In the genomic region with DNA sequence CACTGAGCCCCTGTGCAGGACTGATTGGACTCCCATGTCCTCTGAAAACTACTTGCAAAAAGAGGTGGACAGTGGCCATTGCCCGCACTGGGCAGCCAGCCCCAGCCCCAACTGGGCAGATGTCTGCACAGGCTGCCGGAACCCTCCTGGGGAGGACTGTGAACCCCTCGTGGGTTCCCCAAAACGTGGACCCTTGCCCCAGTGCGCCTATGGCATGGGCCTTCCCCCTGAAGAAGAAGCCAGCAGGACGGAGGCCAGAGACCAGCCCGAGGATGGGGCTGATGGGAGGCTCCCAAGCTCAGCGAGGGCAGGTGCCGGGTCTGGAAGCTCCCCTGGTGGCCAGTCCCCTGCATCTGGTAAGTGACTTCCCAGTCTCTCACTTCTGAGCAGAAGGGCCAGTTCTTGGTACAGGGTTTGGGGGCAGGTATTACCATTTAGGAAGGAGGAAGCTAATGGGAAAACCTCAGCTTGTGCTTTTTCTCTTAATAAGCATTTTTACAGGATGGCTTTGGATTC, we compare ENCODE assay signal across 2 cellular contexts.
TF ChIP-seq lines count a peak whose summit lies in the region.

No MANE protein-coding gene starts in this region.

TF ChIP-seq in K562, 482 proteins besides CTCF, POLR2A, EP300 and RAD21:
- TF ChIP-seq, protein P1, sequence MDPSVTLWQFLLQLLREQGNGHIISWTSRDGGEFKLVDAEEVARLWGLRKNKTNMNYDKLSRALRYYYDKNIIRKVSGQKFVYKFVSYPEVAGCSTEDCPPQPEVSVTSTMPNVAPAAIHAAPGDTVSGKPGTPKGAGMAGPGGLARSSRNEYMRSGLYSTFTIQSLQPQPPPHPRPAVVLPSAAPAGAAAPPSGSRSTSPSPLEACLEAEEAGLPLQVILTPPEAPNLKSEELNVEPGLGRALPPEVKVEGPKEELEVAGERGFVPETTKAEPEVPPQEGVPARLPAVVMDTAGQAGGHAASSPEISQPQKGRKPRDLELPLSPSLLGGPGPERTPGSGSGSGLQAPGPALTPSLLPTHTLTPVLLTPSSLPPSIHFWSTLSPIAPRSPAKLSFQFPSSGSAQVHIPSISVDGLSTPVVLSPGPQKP (CRISPR knock-in tag; IDR thresholded peaks at IDR 0.05) = no peak
- TF ChIP-seq, protein P2, sequence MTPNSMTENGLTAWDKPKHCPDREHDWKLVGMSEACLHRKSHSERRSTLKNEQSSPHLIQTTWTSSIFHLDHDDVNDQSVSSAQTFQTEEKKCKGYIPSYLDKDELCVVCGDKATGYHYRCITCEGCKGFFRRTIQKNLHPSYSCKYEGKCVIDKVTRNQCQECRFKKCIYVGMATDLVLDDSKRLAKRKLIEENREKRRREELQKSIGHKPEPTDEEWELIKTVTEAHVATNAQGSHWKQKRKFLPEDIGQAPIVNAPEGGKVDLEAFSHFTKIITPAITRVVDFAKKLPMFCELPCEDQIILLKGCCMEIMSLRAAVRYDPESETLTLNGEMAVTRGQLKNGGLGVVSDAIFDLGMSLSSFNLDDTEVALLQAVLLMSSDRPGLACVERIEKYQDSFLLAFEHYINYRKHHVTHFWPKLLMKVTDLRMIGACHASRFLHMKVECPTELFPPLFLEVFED (CRISPR knock-in tag; conservative IDR thresholded peaks at IDR 0.05) = no peak
- TF ChIP-seq, protein P3, sequence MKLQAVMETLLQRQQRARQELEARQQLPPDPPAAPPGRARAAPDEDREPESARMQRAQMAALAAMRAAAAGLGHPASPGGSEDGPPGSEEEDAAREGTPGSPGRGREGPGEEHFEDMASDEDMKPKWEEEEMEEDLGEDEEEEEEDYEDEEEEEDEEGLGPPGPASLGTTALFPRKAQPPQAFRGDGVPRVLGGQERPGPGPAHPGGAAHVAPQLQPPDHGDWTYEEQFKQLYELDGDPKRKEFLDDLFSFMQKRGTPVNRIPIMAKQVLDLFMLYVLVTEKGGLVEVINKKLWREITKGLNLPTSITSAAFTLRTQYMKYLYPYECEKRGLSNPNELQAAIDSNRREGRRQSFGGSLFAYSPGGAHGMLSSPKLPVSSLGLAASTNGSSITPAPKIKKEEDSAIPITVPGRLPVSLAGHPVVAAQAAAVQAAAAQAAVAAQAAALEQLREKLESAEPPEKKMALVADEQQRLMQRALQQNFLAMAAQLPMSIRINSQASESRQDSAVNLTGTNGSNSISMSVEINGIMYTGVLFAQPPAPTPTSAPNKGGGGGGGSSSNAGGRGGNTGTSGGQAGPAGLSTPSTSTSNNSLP (IDR thresholded peaks at IDR 0.05; ENCODE audit: borderline replicate concordance, low read depth, low read length) = no peak
- no peak for TF ChIP-seq PYGO2 (tag; IDR thresholded peaks at IDR 0.05)
- no peak for TF ChIP-seq MBD2 (IDR thresholded peaks at IDR 0.05; ENCODE audit: borderline replicate concordance, low read depth)
- TF ChIP-seq GABPA (tag; conservative IDR thresholded peaks at IDR 0.05; ENCODE audit: low read depth) = no peak
- TF ChIP-seq ZFP1 (CRISPR knock-in tag; IDR thresholded peaks at IDR 0.05) = no peak
- TF ChIP-seq, protein P4, sequence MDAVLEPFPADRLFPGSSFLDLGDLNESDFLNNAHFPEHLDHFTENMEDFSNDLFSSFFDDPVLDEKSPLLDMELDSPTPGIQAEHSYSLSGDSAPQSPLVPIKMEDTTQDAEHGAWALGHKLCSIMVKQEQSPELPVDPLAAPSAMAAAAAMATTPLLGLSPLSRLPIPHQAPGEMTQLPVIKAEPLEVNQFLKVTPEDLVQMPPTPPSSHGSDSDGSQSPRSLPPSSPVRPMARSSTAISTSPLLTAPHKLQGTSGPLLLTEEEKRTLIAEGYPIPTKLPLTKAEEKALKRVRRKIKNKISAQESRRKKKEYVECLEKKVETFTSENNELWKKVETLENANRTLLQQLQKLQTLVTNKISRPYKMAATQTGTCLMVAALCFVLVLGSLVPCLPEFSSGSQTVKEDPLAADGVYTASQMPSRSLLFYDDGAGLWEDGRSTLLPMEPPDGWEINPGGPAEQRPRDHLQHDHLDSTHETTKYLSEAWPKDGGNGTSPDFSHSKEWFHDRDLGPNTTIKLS (IDR thresholded peaks at IDR 0.05; ENCODE audit: borderline replicate concordance, low read depth) = no peak
- TF ChIP-seq ZFX (CRISPR knock-in tag; IDR thresholded peaks at IDR 0.05) = no peak

TF ChIP-seq in GM12891, 5 proteins besides CTCF, POLR2A, EP300 and RAD21:
- TF ChIP-seq SPI1 (IDR thresholded peaks at IDR 0.05; ENCODE audit: low read depth, low read length) (no peak), TAF1 (IDR thresholded peaks at IDR 0.05; ENCODE audit: low read depth, low read length) (no peak), POLR2AphosphoS5 (IDR thresholded peaks at IDR 0.05; ENCODE audit: low read depth, low read length) (no peak)
TF ChIP-seq in GM12891: peak in this region for 0.
